In the genomic region with DNA sequence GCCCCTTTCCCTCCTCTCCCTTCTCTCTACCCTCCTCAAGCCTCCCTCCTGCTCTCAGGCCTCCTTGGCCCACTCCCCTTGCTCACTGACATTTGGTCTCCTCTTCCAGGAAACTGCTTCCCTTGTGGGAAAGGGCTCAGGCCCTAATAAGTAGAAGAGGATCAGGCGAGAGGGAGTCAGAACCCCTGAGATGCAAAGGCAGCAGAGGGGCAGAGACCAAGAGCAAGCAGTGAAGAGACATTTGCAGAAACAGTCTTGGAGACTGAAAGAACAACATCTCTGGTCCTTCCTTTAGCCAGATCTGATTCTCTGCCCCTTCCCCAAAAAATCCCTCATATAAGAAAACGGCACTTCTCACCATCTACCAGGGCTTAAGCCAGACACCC, we compare ENCODE assay signal across 8 cellular contexts. TPM values are rescaled to one million over a fixed set of nuclear protein-coding genes. Genes with fewer than 3 reads are reported as not detected.
DNase-seq lines count a peak whose midpoint lies in the region; ATAC-seq and TF ChIP-seq lines count a peak whose summit lies in the region.

No MANE protein-coding gene starts in this region.

- peak; percentile 11 for DNase-seq in HCEC 1CT
- DNase-seq in activated CD4-positive, alpha-beta memory T cell treated with anti-CD3 and anti-CD28 coated beads for 36 hours: no peak
- no peak for DNase-seq in AG20443 (ENCODE audit: low spot score)
- DNase-seq in NCI-H146 treated with DMSO at 0.1 percent for 48 hours (lab: John Stamatoyannopoulos, UW; ENCODE audit: unreplicated experiment): no peak
- DNase-seq in NCI-H1694 treated with DMSO at 0.1 percent for 48 hours (lab: John Stamatoyannopoulos, UW): no peak

- H3K4me2 ChIP-seq in skeletal muscle satellite cell (ENCODE audit: low read length): peak overlapping the region; percentile 86

- H3K36me3 Mint-ChIP-seq in activated CD4-positive, alpha-beta memory T cell treated with anti-CD3 and anti-CD28 coated beads for 36 hours: peaks cover 43% of the 10 kb centered on the region

- H3K4me1 ChIP-seq in gastroesophageal sphincter (peaks cover 0 to 45% (median 23%) of the 10 kb centered on the region in 3 donors), skeletal muscle satellite cell (ENCODE audit: control insufficient read depth, insufficient read depth, low read length) (peaks cover 38% of the 10 kb centered on the region)

- peak overlapping the region; percentile 84 for H3K4me3 Mint-ChIP-seq in activated CD4-positive, alpha-beta memory T cell treated with anti-CD3 and anti-CD28 coated beads for 36 hours

- peaks cover 3% of the 10 kb centered on the region for H3K27me3 Mint-ChIP-seq in activated CD4-positive, alpha-beta memory T cell treated with anti-CD3 and anti-CD28 coated beads for 36 hours

- no peak for TF ChIP-seq EP300 in gastroesophageal sphincter (IDR thresholded peaks at IDR 0.05)

- H3K9me3 ChIP-seq in gastroesophageal sphincter: no peaks in the 10 kb centered on the region
- H3K9me3 ChIP-seq in skeletal muscle satellite cell (replicated peaks; ENCODE audit: low read length): no peaks in the 10 kb centered on the region

- peaks cover 40% of the 10 kb centered on the region for H3K4me1 Mint-ChIP-seq in activated CD4-positive, alpha-beta memory T cell treated with anti-CD3 and anti-CD28 coated beads for 36 hours (ENCODE audit: low read depth)

- POLR2A ChIA-PET in activated CD4-positive, alpha-beta memory T cell treated with anti-CD3 and anti-CD28 coated beads for 36 hours (lab: Charles Lee): interaction anchor here (1.8 kb wide), 1 partner anchor 8 kb away, joined by 28 read pairs; no protein-coding TSS in a partner anchor

- intact Hi-C loops in activated CD4-positive, alpha-beta memory T cell treated with anti-CD3 and anti-CD28 coated beads for 36 hours (cut with micrococcal nuclease): loop anchor here (5.0 kb wide), 1 partner anchor 198 kb away; no protein-coding TSS in a partner anchor

- H3K9me3 Mint-ChIP-seq in activated CD4-positive, alpha-beta memory T cell treated with anti-CD3 and anti-CD28 coated beads for 36 hours: no peaks in the 10 kb centered on the region

- 36 to 42% methylated on average over 1 to 2 of the region's 2 CpGs for WGBS in gastroesophageal sphincter (ENCODE audit: low coverage in 1 of 2), 2 donors

- peak in 1 of 2 donors; percentile 4 for TF ChIP-seq POLR2A in gastroesophageal sphincter (IDR thresholded peaks at IDR 0.05)

- H3K27ac Mint-ChIP-seq in activated CD4-positive, alpha-beta memory T cell treated with anti-CD3 and anti-CD28 coated beads for 36 hours: peak overlapping the region; percentile 88

- no peaks in the 10 kb centered on the region for H3K27me3 ChIP-seq in gastroesophageal sphincter
- no peaks in the 10 kb centered on the region for H3K27me3 ChIP-seq in skeletal muscle satellite cell (ENCODE audit: control insufficient read depth, insufficient read depth, low read length)

- H3K27ac ChIP-seq in gastroesophageal sphincter: peak overlapping the region; percentile 99 to 100 (median 99)

- no peak for TF ChIP-seq CTCF in gastroesophageal sphincter (IDR thresholded peaks at IDR 0.05)

- ATAC-seq in gastroesophageal sphincter (no peak), GM19023 (IDR thresholded peaks at IDR 0.05; ENCODE audit: unreplicated experiment) (no peak)

- H3K9ac ChIP-seq in skeletal muscle satellite cell (ENCODE audit: low read depth, low read length): peak overlapping the region; percentile 91

- H3K4me3 ChIP-seq in gastroesophageal sphincter: peak overlapping the region; percentile 84 to 90
- H3K4me3 ChIP-seq in skeletal muscle satellite cell (ENCODE audit: low read length): peak overlapping the region; percentile 80

- CTCF ChIA-PET in activated CD4-positive, alpha-beta memory T cell treated with anti-CD3 and anti-CD28 coated beads for 36 hours (lab: Charles Lee): interaction anchor here (1.1 to 2.5 kb wide), 6 partner anchors 11 to 198 kb away, joined by 6 to 219 read pairs (median 14); partner anchors contain the start of genes MED29, PAF1 and SAMD4B

- peaks cover 4 to 22% of the 10 kb centered on the region in 2 donors for H3K36me3 ChIP-seq in gastroesophageal sphincter
- peaks cover 15% of the 10 kb centered on the region for H3K36me3 ChIP-seq in skeletal muscle satellite cell (ENCODE audit: insufficient read depth, low read length)

RNA-seq across cellular contexts. Expression of gene PLEKHG2, which starts 1.9 kb away (rescaled TPM):
- 10 to 100 TPM; 74.9 to 80.6 TPM for total RNA-seq in activated CD4-positive, alpha-beta memory T cell treated with anti-CD3 and anti-CD28 coated beads for 36 hours
- 10 to 100 TPM; 19.5 to 35.3 (median 23.4) TPM for total RNA-seq in gastroesophageal sphincter
- 11.1 and 12.4 TPM in 2 replicates for total RNA-seq in skeletal muscle satellite cell (2012; rRNA removed)

RNA-seq across cellular contexts. Expression of gene ZFP36, which starts 4.0 kb away (rescaled TPM):
- total RNA-seq in activated CD4-positive, alpha-beta memory T cell treated with anti-CD3 and anti-CD28 coated beads for 36 hours: 100 to 1,000 TPM; 104 to 118 TPM
- 100 to 1,000 TPM in 3 of 4 donors, 10 to 100 TPM in 1; 78.6 to 276 (median 158) TPM for total RNA-seq in gastroesophageal sphincter
- 8.6 and 10.5 TPM in 2 replicates for total RNA-seq in skeletal muscle satellite cell (2012; rRNA removed)

RNA-seq across cellular contexts. Expression of gene MED29, which starts 19.4 kb away (rescaled TPM):
- total RNA-seq in activated CD4-positive, alpha-beta memory T cell treated with anti-CD3 and anti-CD28 coated beads for 36 hours: 10 to 100 TPM; 22.2 to 26.9 TPM
- 10 to 100 TPM; 30.0 to 50.7 (median 36.4) TPM for total RNA-seq in gastroesophageal sphincter
- total RNA-seq in skeletal muscle satellite cell (2012; rRNA removed): 15.5 and 17.5 TPM in 2 replicates

RNA-seq across cellular contexts. Expression of gene PAF1, which starts 19.7 kb away (rescaled TPM):
- total RNA-seq in activated CD4-positive, alpha-beta memory T cell treated with anti-CD3 and anti-CD28 coated beads for 36 hours: 10 to 100 TPM; 41.6 to 43.8 TPM
- total RNA-seq in gastroesophageal sphincter: 10 to 100 TPM; 32.8 to 48.0 (median 44.0) TPM
- total RNA-seq in skeletal muscle satellite cell (2012; rRNA removed): 24.8 and 26.0 TPM in 2 replicates

RNA-seq across cellular contexts. Expression of gene RPS16, which starts 25.1 kb away (rescaled TPM):
- 1,000 to 10,000 TPM; 3,682 to 3,746 TPM for total RNA-seq in activated CD4-positive, alpha-beta memory T cell treated with anti-CD3 and anti-CD28 coated beads for 36 hours
- total RNA-seq in gastroesophageal sphincter: 1,000 to 10,000 TPM; 1,023 to 1,769 (median 1,110) TPM
- 42.8 and 55.0 TPM in 2 replicates for total RNA-seq in skeletal muscle satellite cell (2012; rRNA removed)
